12 cellular contexts compared by ENCODE assay signal in the genomic region with DNA sequence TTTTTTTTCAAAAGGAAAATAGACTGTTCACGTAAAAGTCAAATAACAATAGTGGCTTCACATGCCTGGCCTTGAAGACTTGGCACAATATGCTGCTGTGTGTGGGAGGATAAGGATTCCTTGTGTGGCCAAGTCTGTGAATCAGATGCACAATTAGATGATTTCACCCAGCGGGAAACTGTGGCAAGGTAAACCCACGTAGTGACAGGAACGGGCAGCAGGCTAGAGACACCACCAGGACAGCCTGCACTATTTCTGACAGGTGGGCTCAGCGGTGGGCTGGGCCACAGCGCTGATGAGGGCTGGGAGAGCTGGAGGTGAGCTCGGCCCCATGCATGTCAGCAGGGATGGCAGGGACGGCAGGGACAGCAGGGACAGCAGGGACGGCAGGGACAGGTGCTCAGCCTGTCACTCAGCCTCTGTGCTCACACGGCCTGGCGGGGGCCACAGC. TPM values are rescaled to one million over a fixed set of nuclear protein-coding genes. Genes with fewer than 3 reads are reported as not detected.
DNase-seq lines count a peak whose midpoint lies in the region; ATAC-seq and TF ChIP-seq lines count a peak whose summit lies in the region.
"Had no signal": no experiment of that assay in that cellular context is flagged by ENCODE, and none has a peak within 500 bp of the region (broad histone marks: within the 10 kb centered on the region; RNA-seq: fewer than 3 reads in every experiment).

No MANE protein-coding gene starts in this region.

- no peaks in the 10 kb centered on the region for H3K36me3 Mint-ChIP-seq in naive thymus-derived CD8-positive, alpha-beta T cell
- H3K36me3 Mint-ChIP-seq in mesothelial cell of epicardium: no peaks in the 10 kb centered on the region

- POLR2A ChIA-PET in naive thymus-derived CD8-positive, alpha-beta T cell (lab: Charles Lee): no interaction called here

- DNase-seq in GM04503 (ENCODE audit: low read depth): peak; percentile 15
- peak; percentile 28 for DNase-seq in SK-MEL-5 (ENCODE audit: low read depth, low spot score)
- peak; percentile 53 for DNase-seq in epithelial cell of prostate (ENCODE audit: low read depth, low spot score)
- peak; percentile 73 for DNase-seq in renal cortical epithelial cell (ENCODE audit: low read depth)
- DNase-seq in activated CD4-positive, alpha-beta T cell treated with anti-CD3 and anti-CD28 coated beads, Interleukin-2, amount 50 U/mL, for 48 hours: no peak
- DNase-seq in naive thymus-derived CD8-positive, alpha-beta T cell: no peak
- DNase-seq in NCI-H1092 treated with DMSO at 0.1 percent for 48 hours (lab: John Stamatoyannopoulos, UW): no peak
- DNase-seq in mesothelial cell of epicardium (ENCODE audit: low spot score in 2 of 2, unreplicated experiment in 2 of 2): no peak
- DNase-seq: activated T-cell treated with anti-CD3 and anti-CD28 coated beads, Interleukin-2, amount 50 U/mL, for 4 hours; cerebellar nuclear complex; stimulated activated naive CD8-positive, alpha-beta T cell treated with anti-CD3 and anti-CD28 coated beads, Interleukin-15, Interleukin-2, amounts not matched to agents 100 U/mL and 50 U/mL, for 24 hours had no signal

- no peak overlapping the region for H3K4me3 Mint-ChIP-seq in naive thymus-derived CD8-positive, alpha-beta T cell
- no peak overlapping the region for H3K4me3 Mint-ChIP-seq in mesothelial cell of epicardium
- H3K4me3 Mint-ChIP-seq: activated T-cell treated with anti-CD3 and anti-CD28 coated beads, Interleukin-2, amount 50 U/mL, for 4 hours had no signal

- peaks cover 5 to 36% (median 22%) of the 10 kb centered on the region in 5 donors for H3K27me3 Mint-ChIP-seq in naive thymus-derived CD8-positive, alpha-beta T cell
- no peaks in the 10 kb centered on the region for H3K27me3 Mint-ChIP-seq in mesothelial cell of epicardium (ENCODE audit: low read depth)

- in situ Hi-C loops in SK-MEL-5 (cut with HindIII; ENCODE audit: low pct_unique_long_range_greater_than_20kb, low sequenced_read_pairs): no loop called here

- no peak for ATAC-seq in naive thymus-derived CD8-positive, alpha-beta T cell
- ATAC-seq: activated T-cell treated with anti-CD3 and anti-CD28 coated beads, Interleukin-2, amount 50 U/mL, for 4 hours; mucosa of descending colon; stimulated activated naive CD8-positive, alpha-beta T cell treated with anti-CD3 and anti-CD28 coated beads, Interleukin-15, Interleukin-2, amounts not matched to agents 100 U/mL and 50 U/mL, for 24 hours had no signal

- no peak overlapping the region for H3K27ac Mint-ChIP-seq in naive thymus-derived CD8-positive, alpha-beta T cell
- no peak overlapping the region for H3K27ac Mint-ChIP-seq in mesothelial cell of epicardium

- TF ChIP-seq CTCF in mesothelial cell of epicardium (IDR thresholded peaks at IDR 0.05; ENCODE audit: unreplicated experiment): no peak

- H3K4me1 Mint-ChIP-seq in naive thymus-derived CD8-positive, alpha-beta T cell: peaks cover 0 to 7% (median 0%) of the 10 kb centered on the region in 4 donors
- H3K4me1 Mint-ChIP-seq in mesothelial cell of epicardium: peaks cover 20% of the 10 kb centered on the region

- H3K9me3 Mint-ChIP-seq in naive thymus-derived CD8-positive, alpha-beta T cell: no peaks in the 10 kb centered on the region
- no peaks in the 10 kb centered on the region for H3K9me3 Mint-ChIP-seq in mesothelial cell of epicardium
- H3K9me3 Mint-ChIP-seq: activated T-cell treated with anti-CD3 and anti-CD28 coated beads, Interleukin-2, amount 50 U/mL, for 4 hours had no signal

- peak overlapping the region; percentile 33 for H3K27ac ChIP-seq in epithelial cell of prostate

RNA-seq across cellular contexts. Expression of gene SNORC, which starts 21.6 kb away (rescaled TPM):
- total RNA-seq in SK-MEL-5 (2014; rRNA removed; shearing (Covaris generic)): 0.55 and 1.1 TPM in 2 replicates
- 1.1 and 1.2 TPM in 2 replicates for polyA plus RNA-seq in SK-MEL-5 (2015; cell fraction: cytosol; rRNA removed)
- 2.5 and 5.1 TPM in 2 replicates for polyA plus RNA-seq in SK-MEL-5 (2015; cell fraction: nucleus; rRNA removed)
- total RNA-seq in renal cortical epithelial cell: 0.69 and 2.1 TPM in 2 replicates
- 1 to 10 TPM; 4.0 to 4.7 TPM for total RNA-seq in naive thymus-derived CD8-positive, alpha-beta T cell
- polyA plus RNA-seq in naive thymus-derived CD8-positive, alpha-beta T cell: not detected
- 3.4 to 6.0 TPM (median 4.1 TPM) in 3 replicates for total RNA-seq in mesothelial cell of epicardium

Comparison
In these comparisons a context has a peak if more than half of its experiments do, and no peak if none do; other contexts are left out.
1. DNase-seq: peak in GM04503 (single experiment), SK-MEL-5 (single experiment), epithelial cell of prostate (single experiment) and renal cortical epithelial cell (single experiment); none in activated CD4-positive, alpha-beta T cell treated with anti-CD3 and anti-CD28 coated beads, Interleukin-2, amount 50 U/mL, for 48 hours (0 of 2), naive thymus-derived CD8-positive, alpha-beta T cell (0 of 10), NCI-H1092 treated with DMSO at 0.1 percent for 48 hours (single experiment) and mesothelial cell of epicardium (0 of 2).